ENCODE assay signal across 8 cellular contexts in the genomic region with DNA sequence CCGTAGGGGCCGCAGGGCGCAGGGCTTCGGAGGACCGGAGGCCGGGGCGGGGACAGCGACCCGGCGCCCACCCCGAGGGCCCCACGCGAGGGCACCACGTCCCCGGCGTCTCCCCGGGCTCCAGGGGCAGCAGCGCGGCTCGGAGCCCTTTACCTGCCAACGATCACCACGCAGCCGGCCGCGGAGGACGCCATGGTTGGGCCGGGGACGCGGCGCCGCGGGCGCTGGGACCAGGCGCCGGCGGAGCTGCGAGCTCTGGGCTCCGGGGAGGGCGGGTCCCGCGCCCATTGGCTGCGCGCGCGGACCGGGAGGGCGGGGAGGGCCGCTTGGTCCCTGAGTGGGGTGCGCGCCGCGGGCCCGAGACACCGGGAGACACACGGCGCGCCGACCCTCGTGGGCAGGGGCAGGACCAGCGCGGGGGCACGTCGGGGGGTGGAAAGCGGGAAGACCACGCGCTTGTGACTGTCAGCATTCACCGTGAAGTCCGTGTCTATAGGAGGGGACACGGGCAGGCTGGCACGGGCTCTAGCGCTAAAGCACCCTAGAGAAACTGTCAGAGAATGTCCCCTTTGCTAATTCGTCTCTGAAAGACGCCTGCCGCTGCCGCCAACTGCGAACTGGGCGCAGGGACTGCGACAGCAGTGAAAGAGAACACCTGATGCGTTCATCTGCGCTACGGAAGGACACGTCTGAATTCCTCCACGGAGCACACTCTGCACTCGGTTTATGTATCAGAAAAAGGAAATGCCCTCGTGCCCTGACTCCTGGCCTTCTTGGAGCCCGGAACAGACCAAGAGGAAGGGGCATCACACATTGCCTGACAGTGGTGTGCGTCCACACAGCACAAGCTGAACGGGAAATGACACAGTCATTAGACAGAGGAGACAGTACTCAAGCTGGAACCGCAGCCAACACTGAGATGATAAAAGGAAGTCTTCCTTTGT. TPM values are rescaled to one million over a fixed set of nuclear protein-coding genes. Genes with fewer than 3 reads are reported as not detected.
A peak's percentile ranks its signal among the peaks of the same experiment; 100 is the strongest.
DNase-seq lines count a peak whose midpoint lies in the region; ATAC-seq and TF ChIP-seq lines count a peak whose summit lies in the region.

A gene with protein sequence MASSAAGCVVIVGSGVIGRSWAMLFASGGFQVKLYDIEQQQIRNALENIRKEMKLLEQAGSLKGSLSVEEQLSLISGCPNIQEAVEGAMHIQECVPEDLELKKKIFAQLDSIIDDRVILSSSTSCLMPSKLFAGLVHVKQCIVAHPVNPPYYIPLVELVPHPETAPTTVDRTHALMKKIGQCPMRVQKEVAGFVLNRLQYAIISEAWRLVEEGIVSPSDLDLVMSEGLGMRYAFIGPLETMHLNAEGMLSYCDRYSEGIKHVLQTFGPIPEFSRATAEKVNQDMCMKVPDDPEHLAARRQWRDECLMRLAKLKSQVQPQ (minus strand): TSS at position 257 of the 944 bp plus-strand sequence. CDS start 63 bp downstream, at position 194.

- peaks cover 6% of the 10 kb centered on the region; the same call in 2 of the 3 replicates for H3K36me3 Mint-ChIP-seq in GM23338 (ENCODE audit: low read depth)
- H3K36me3 Mint-ChIP-seq in activated naive CD8-positive, alpha-beta T cell: no peaks in the 10 kb centered on the region

- H3K9me3 ChIP-seq in ES-I3 (ENCODE audit: control insufficient read depth, insufficient read depth, low read length) (0 out of 2 replicates have a peak, but pooled peaks cover 4% of the 10 kb centered on the region), Loucy (ENCODE audit: insufficient read depth, low read depth, low read length) (no peaks in the 10 kb centered on the region; the same call in 1 of the 2 replicates), ovary (no peaks in the 10 kb centered on the region), thoracic aorta (no peaks in the 10 kb centered on the region)

- H3K4me1 Mint-ChIP-seq in GM23338: peaks cover 24% of the 10 kb centered on the region
- H3K4me1 Mint-ChIP-seq in activated naive CD8-positive, alpha-beta T cell (ENCODE audit: low read depth): peaks cover 21% of the 10 kb centered on the region

- H3K27me3 ChIP-seq in GM23338 (ENCODE audit: insufficient read depth) (peaks cover 40% of the 10 kb centered on the region), Loucy (ENCODE audit: insufficient read depth, low read length, poor library complexity, severe bottlenecking) (no peaks in the 10 kb centered on the region), ovary (no peaks in the 10 kb centered on the region), thoracic aorta (replicated peaks; ENCODE audit: insufficient read depth) (no peaks in the 10 kb centered on the region)

- DNase-seq in GM23338 (ENCODE audit: low spot score) (peak; percentile 60), SKM-1 treated with dmso at 0.1 percent for 144 hours (lab: John Stamatoyannopoulos, UW; ENCODE audit: unreplicated experiment) (peak; percentile 68), head of caudate nucleus (peak; percentile 60 to 95 (median 89)), ovary (peak; percentile 62 to 78 (median 73)), thoracic aorta (ENCODE audit: low spot score) (peak; percentile 41)

- ATAC-seq in GM23338 (peak; percentile 85), thoracic aorta (ENCODE audit: insufficient number of reproducible peaks, low FRiP score, low read depth) (peak; percentile 75)

- no peak within 1 kb of the TSS for H3K27ac Mint-ChIP-seq in GM23338
- peak within 1 kb of the TSS; percentile 82 for H3K27ac Mint-ChIP-seq in activated naive CD8-positive, alpha-beta T cell

- no peaks in the 10 kb centered on the region for H4K20me1 ChIP-seq in GM23338 (replicated peaks; ENCODE audit: insufficient read depth)
- no peaks in the 10 kb centered on the region for H4K20me1 ChIP-seq in Loucy (ENCODE audit: insufficient read depth, low read length, poor library complexity, severe bottlenecking)

- peaks cover 4% of the 10 kb centered on the region; the same call in 1 of the 2 replicates for H3K4me1 ChIP-seq in ES-I3 (ENCODE audit: insufficient read depth, low read length)
- peaks cover 33% of the 10 kb centered on the region for H3K4me1 ChIP-seq in GM23338 (ENCODE audit: insufficient read depth)
- peaks cover 14% of the 10 kb centered on the region for H3K4me1 ChIP-seq in Loucy (ENCODE audit: insufficient read depth, low read length, poor library complexity, severe bottlenecking)
- peaks cover 3% of the 10 kb centered on the region for H3K4me1 ChIP-seq in ovary (ENCODE audit: insufficient read depth)
- peaks cover 11% of the 10 kb centered on the region in 2 donors for H3K4me1 ChIP-seq in thoracic aorta (ENCODE audit: control insufficient read depth in 1 of 2, low read depth in 2 of 2)

- H2AFZ ChIP-seq in GM23338: peak within 1 kb of the TSS; percentile 100
- peak within 1 kb of the TSS; percentile 98 for H2AFZ ChIP-seq in Loucy (ENCODE audit: low read length)

- H3K36me3 ChIP-seq in ES-I3 (ENCODE audit: insufficient read depth, low read length) (no peaks in the 10 kb centered on the region), GM23338 (ENCODE audit: insufficient read depth) (no peaks in the 10 kb centered on the region), Loucy (ENCODE audit: insufficient read depth, low read length) (no peaks in the 10 kb centered on the region), ovary (no peaks in the 10 kb centered on the region), thoracic aorta (no peaks in the 10 kb centered on the region)

- peak within 1 kb of the TSS; percentile 76 for H3K9ac ChIP-seq in ES-I3 (ENCODE audit: low read depth, low read length)
- H3K9ac ChIP-seq in Loucy (ENCODE audit: low read depth, low read length, poor library complexity, severe bottlenecking): peak within 1 kb of the TSS; percentile 77

- H3K9me3 Mint-ChIP-seq in GM23338: peaks cover 4% of the 10 kb centered on the region; the same call in 2 of the 3 replicates
- H3K9me3 Mint-ChIP-seq in activated naive CD8-positive, alpha-beta T cell (ENCODE audit: low read depth): no peaks in the 10 kb centered on the region

- no peak for TF ChIP-seq EP300 in ovary (IDR thresholded peaks at IDR 0.05)

- 0 to 1% (median 0%) methylated on average over 64 to 89 of the region's 89 CpGs for WGBS in ovary, 3 donors

- H3K4me3 Mint-ChIP-seq in GM23338: peak within 1 kb of the TSS; percentile 78
- peak within 1 kb of the TSS; percentile 87 for H3K4me3 Mint-ChIP-seq in activated naive CD8-positive, alpha-beta T cell

- peak within 1 kb of the TSS; percentile 77 for H3K4me3 ChIP-seq in GM23338
- peak within 1 kb of the TSS; percentile 76 for H3K4me3 ChIP-seq in Loucy (ENCODE audit: low read length, poor library complexity, severe bottlenecking)
- peak within 1 kb of the TSS; percentile 81 for H3K4me3 ChIP-seq in ovary
- H3K4me3 ChIP-seq in thoracic aorta: peak within 1 kb of the TSS; percentile 99

- H3K9me2 ChIP-seq in GM23338 (ENCODE audit: insufficient read depth): no peaks in the 10 kb centered on the region
- H3K9me2 ChIP-seq in Loucy (replicated peaks; ENCODE audit: low read depth, low read length): no peaks in the 10 kb centered on the region

- peak within 1 kb of the TSS; percentile 92 for H3K4me2 ChIP-seq in GM23338
- peak within 1 kb of the TSS; percentile 88 for H3K4me2 ChIP-seq in Loucy (ENCODE audit: low read depth, low read length, poor library complexity, severe bottlenecking)

- H3K27ac ChIP-seq in GM23338 (ENCODE audit: low read depth): no peak within 1 kb of the TSS
- no peak within 1 kb of the TSS for H3K27ac ChIP-seq in ovary
- peak within 1 kb of the TSS; percentile 59 to 73 for H3K27ac ChIP-seq in thoracic aorta

- peak; percentile 30 for TF ChIP-seq POLR2A in ovary (IDR thresholded peaks at IDR 0.05)

- TF ChIP-seq CTCF in GM23338 (conservative IDR thresholded peaks at IDR 0.05; ENCODE audit: low read depth in 2 of 2) (no peak), Loucy (conservative IDR thresholded peaks at IDR 0.05; ENCODE audit: low read length) (no peak), ovary (IDR thresholded peaks at IDR 0.05) (no peak), thoracic aorta (IDR thresholded peaks at IDR 0.05) (no peak)

- intact Hi-C loops in head of caudate nucleus (cut with DNase I) (loop anchor here (10.0 kb wide), 1 partner anchor 179 kb away; a partner anchor contains a TSS), ovary (cut with DNase I) (no loop called here)

- H3K27me3 Mint-ChIP-seq in GM23338 (ENCODE audit: insufficient read depth, low read depth, poor library complexity): peaks cover 26% of the 10 kb centered on the region
- H3K27me3 Mint-ChIP-seq in activated naive CD8-positive, alpha-beta T cell: peaks cover 2% of the 10 kb centered on the region

- H3K79me2 ChIP-seq in GM23338 (replicated peaks; ENCODE audit: insufficient read depth) (no peaks in the 10 kb centered on the region), Loucy (ENCODE audit: insufficient read depth, low read length) (0 out of 2 replicates have a peak, but pooled peaks cover 4% of the 10 kb centered on the region)

- H3F3A ChIP-seq in GM23338 (replicated peaks; ENCODE audit: low read depth): no peaks in the 10 kb centered on the region
- H3F3A ChIP-seq in Loucy (ENCODE audit: low read depth): no peaks in the 10 kb centered on the region

TF ChIP-seq in GM23338, 12 proteins besides CTCF, POLR2A, EP300 and RAD21 (continues in another document):
- TF ChIP-seq EZH2phosphoT487 (IDR thresholded peaks at IDR 0.05; ENCODE audit: unreplicated experiment) (no peak), NANOG (IDR thresholded peaks at IDR 0.05; ENCODE audit: borderline replicate concordance) (no peak), JUNB (IDR thresholded peaks at IDR 0.05; ENCODE audit: unreplicated experiment) (no peak), EZH2 (IDR thresholded peaks at IDR 0.05; ENCODE audit: low read depth, unreplicated experiment) (peak; percentile 48), ZNF331 (CRISPR knock-in tag; IDR thresholded peaks at IDR 0.05; ENCODE audit: low read depth) (no peak), ZNF114 (CRISPR knock-in tag; IDR thresholded peaks at IDR 0.05) (no peak)
- TF ChIP-seq, protein P1, sequence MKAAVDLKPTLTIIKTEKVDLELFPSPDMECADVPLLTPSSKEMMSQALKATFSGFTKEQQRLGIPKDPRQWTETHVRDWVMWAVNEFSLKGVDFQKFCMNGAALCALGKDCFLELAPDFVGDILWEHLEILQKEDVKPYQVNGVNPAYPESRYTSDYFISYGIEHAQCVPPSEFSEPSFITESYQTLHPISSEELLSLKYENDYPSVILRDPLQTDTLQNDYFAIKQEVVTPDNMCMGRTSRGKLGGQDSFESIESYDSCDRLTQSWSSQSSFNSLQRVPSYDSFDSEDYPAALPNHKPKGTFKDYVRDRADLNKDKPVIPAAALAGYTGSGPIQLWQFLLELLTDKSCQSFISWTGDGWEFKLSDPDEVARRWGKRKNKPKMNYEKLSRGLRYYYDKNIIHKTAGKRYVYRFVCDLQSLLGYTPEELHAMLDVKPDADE (IDR thresholded peaks at IDR 0.05): no peak

RNA-seq across cellular contexts. Expression of the gene that starts here (rescaled TPM):
- 2.6 and 5.0 TPM in 2 replicates for total RNA-seq in GM23338 (2014; rRNA removed; shearing (Covaris generic))
- polyA plus RNA-seq in GM23338 (2016; fragmentation: Nextera tagmentation; extraction: Ambion mirVana) (2.2 and 3.1 TPM in 2 replicates), ovary (10 to 100 TPM; 23.1 to 34.4 TPM)
- total RNA-seq in ovary (10 to 100 TPM; 17.3 to 41.7 (median 25.8) TPM), thoracic aorta (10 to 100 TPM; 38.9 to 57.4 TPM)

Comparison
In these comparisons a context has a peak if more than half of its experiments do, and no peak if none do; other contexts are left out.
1. H3K27ac ChIP-seq: peak in thoracic aorta (2 of 2); none in GM23338 (single experiment) and ovary (0 of 2).
2. Peak in every context shown above with its lines, with median percentiles within 50 percentile points of each other: DNase-seq and H3K4me3 ChIP-seq.